ENCODE assay signal across 20 cellular contexts in genomic region chr4:6767341-6767724, GRCh38. TPM values are rescaled to one million over a fixed set of nuclear protein-coding genes. Genes with fewer than 3 reads are reported as not detected.
DNase-seq lines count a peak whose midpoint lies in the region; ATAC-seq, FAIRE-seq and TF ChIP-seq lines count a peak whose summit lies in the region.
"Had no signal": no experiment of that assay in that cellular context is flagged by ENCODE, and none has a peak within 500 bp of the region (broad histone marks: within the 10 kb centered on the region; RNA-seq: fewer than 3 reads in every experiment).

No MANE protein-coding gene starts in this region.

- DNase-seq in M059J (ENCODE audit: low read depth) (peak; percentile 27), bronchial epithelial cell (ENCODE audit: low read depth) (peak; percentile 46), mucosa of descending colon (peak in 1 of 3 donors; percentile 67), head of caudate nucleus (no peak), NCI-H748 treated with DMSO at 0.1 percent for 48 hours (lab: John Stamatoyannopoulos, UW) (no peak)
- DNase-seq in activated CD4-positive, alpha-beta T cell treated with anti-CD3 and anti-CD28 coated beads, Interleukin-2, amount 50 U/mL, for 48 hours: no peak
- DNase-seq: activated naive CD8-positive, alpha-beta T cell treated with anti-CD3 and anti-CD28 coated beads, Interleukin-2, amount 10 ng/mL, durations not matched to agents 7 days and 5 days; C1 segment of cervical spinal cord; DMS 273 treated with DMSO at 0.1 percent for 48 hours; naive B cell; NCI-H1694 treated with DMSO at 0.1 percent for 48 hours had no signal

- H3K36me3 ChIP-seq in BLaER1 (no peaks in the 10 kb centered on the region), bronchial epithelial cell (ENCODE audit: control insufficient read depth, insufficient read depth, low read length) (no peaks in the 10 kb centered on the region), mucosa of descending colon (ENCODE audit: low read depth) (no peaks in the 10 kb centered on the region)

- H4K20me1 ChIP-seq in BLaER1: no peaks in the 10 kb centered on the region

- ATAC-seq in mucosa of descending colon (peak; percentile 47), HG03159 (IDR thresholded peaks at IDR 0.05; ENCODE audit: unreplicated experiment) (no peak)
- ATAC-seq: stimulated activated effector memory CD8-positive, alpha-beta T cell treated with anti-CD3 and anti-CD28 coated beads, Interleukin-12 subunit alpha, Interleukin-12 subunit beta, amount 100 ng/mL, for 72 hours had no signal

- H3K9me3 ChIP-seq in BLaER1: no peaks in the 10 kb centered on the region
- no peaks in the 10 kb centered on the region for H3K9me3 ChIP-seq in mucosa of descending colon
- H3K9me3 ChIP-seq: testis had no signal

- H3K4me2 ChIP-seq in BLaER1: peak overlapping the region; percentile 61

- H3K4me3 ChIP-seq in BLaER1 (no peak overlapping the region), bronchial epithelial cell (ENCODE audit: low read depth, low read length) (no peak overlapping the region), mucosa of descending colon (no peak overlapping the region)
- H3K4me3 ChIP-seq: testis had no signal

- no peak overlapping the region for H3K9ac ChIP-seq in BLaER1
- H3K9ac ChIP-seq: parathyroid adenoma had no signal

- intact Hi-C loops in mucosa of descending colon (cut with DNase I, micrococcal nuclease): no loop called here
- intact Hi-C loops in head of caudate nucleus (cut with DNase I): no loop called here

- H3K27me3 ChIP-seq in BLaER1 (no peaks in the 10 kb centered on the region), bronchial epithelial cell (ENCODE audit: control insufficient read depth, insufficient read depth, low read length) (no peaks in the 10 kb centered on the region)
- H3K27me3 ChIP-seq: testis had no signal

- no peak for TF ChIP-seq CTCF in bronchial epithelial cell (IDR thresholded peaks at IDR 0.05; ENCODE audit: insufficient read depth, low read length, severe bottlenecking)
- TF ChIP-seq CTCF in mucosa of descending colon (IDR thresholded peaks at IDR 0.05): no peak

- FAIRE-seq in bronchial epithelial cell (lab: Jason Lieb, UNC): no peak
- FAIRE-seq: endometrium, GM18507, islet of Langerhans, RCC 7860 had no signal

- peaks cover 39% of the 10 kb centered on the region for H3K4me1 ChIP-seq in BLaER1
- peaks cover 39% of the 10 kb centered on the region for H3K4me1 ChIP-seq in mucosa of descending colon (ENCODE audit: low read depth)
- H3K4me1 ChIP-seq: parathyroid adenoma had no signal

- H3K27ac ChIP-seq in BLaER1: peak overlapping the region; percentile 65; the same call in 1 of the 2 replicates
- H3K27ac ChIP-seq: parathyroid adenoma, testis had no signal

RNA-seq across cellular contexts. Expression of gene KIAA0232, which starts 15.2 kb away (rescaled TPM):
- total RNA-seq in M059J (2014; rRNA removed; shearing (Covaris generic)): 14.3 and 18.5 TPM in 2 replicates
- total RNA-seq in bronchial epithelial cell: 20.5 and 28.0 TPM in 2 replicates
- 10 to 100 TPM; 31.5 to 47.4 (median 46.6) TPM for total RNA-seq in mucosa of descending colon

RNA-seq across cellular contexts. Expression of gene BLOC1S4, which starts 51.4 kb away (rescaled TPM):
- 15.4 and 18.9 TPM in 2 replicates for total RNA-seq in M059J (2014; rRNA removed; shearing (Covaris generic))
- 14.2 and 14.5 TPM in 2 replicates for total RNA-seq in bronchial epithelial cell
- total RNA-seq in mucosa of descending colon: 10 to 100 TPM; 11.8 to 12.8 (median 11.8) TPM

RNA-seq across cellular contexts. Expression of gene MRFAP1L1, which starts 57.7 kb away (rescaled TPM):
- total RNA-seq in M059J (2014; rRNA removed; shearing (Covaris generic)): 56.0 and 81.2 TPM in 2 replicates
- total RNA-seq in bronchial epithelial cell (57.9 and 79.2 TPM in 2 replicates), mucosa of descending colon (10 to 100 TPM; 24.2 to 49.0 (median 31.2) TPM)

Comparison
In these comparisons a context has a peak if more than half of its experiments do, and no peak if none do; other contexts are left out.
1. DNase-seq: peak in M059J (single experiment) and bronchial epithelial cell (single experiment); none in head of caudate nucleus (0 of 42), NCI-H748 treated with DMSO at 0.1 percent for 48 hours (single experiment) and activated CD4-positive, alpha-beta T cell treated with anti-CD3 and anti-CD28 coated beads, Interleukin-2, amount 50 U/mL, for 48 hours (0 of 2).